27 cellular contexts compared by ENCODE assay signal in genomic region chr2:184206045-184206444, GRCh38.
"Had no signal": no experiment of that assay in that cellular context is flagged by ENCODE, and none has a peak within 500 bp of the region (broad histone marks: within the 10 kb centered on the region; RNA-seq: fewer than 3 reads in every experiment).

No MANE protein-coding gene starts in this region.

- H3K27ac ChIP-seq: stomach, suprapubic skin, testis, thoracic aorta, thyroid gland, tibial artery, tibial nerve, transverse colon, upper lobe of left lung, upper lobe of right lung, uterus, vagina had no signal

- ATAC-seq: stimulated activated effector memory CD8-positive, alpha-beta T cell treated with anti-CD3 and anti-CD28 coated beads, Interleukin-12 subunit alpha, Interleukin-12 subunit beta, amount 100 ng/mL, for 72 hours; stimulated activated memory B cell treated with anti-CD40 and anti-IgM and Interleukin-4, amounts not matched to agents 10 μg/mL and 1 μg/mL and 100 μg/mL, for 72 hours; stimulated activated naive B cell treated with anti-CD40 and anti-IgM and Interleukin-4, amounts not matched to agents 10 μg/mL and 1 μg/mL and 100 μg/mL, for 72 hours; stimulated activated naive CD8-positive, alpha-beta T cell treated with anti-CD3 and anti-CD28 coated beads, Interleukin-15, amount 100 ng/mL, for 72 hours; stimulated activated naive CD8-positive, alpha-beta T cell treated with anti-CD3 and anti-CD28 coated beads, Interleukin-15, Interleukin-2, amounts not matched to agents 100 U/mL and 50 U/mL, for 24 hours; upper lobe of right lung had no signal

- FAIRE-seq: urothelium cell line had no signal

- H3K36me3 ChIP-seq: stomach, suprapubic skin, thoracic aorta, thyroid gland, tibial artery, tibial nerve, transverse colon, upper lobe of left lung, upper lobe of right lung, uterus, vagina had no signal

- H3K4me3 ChIP-seq: stomach, suprapubic skin, testis, thoracic aorta, thyroid gland, tibial artery, tibial nerve, transverse colon, upper lobe of left lung, upper lobe of right lung, uterus, vagina had no signal

- DNase-seq: stimulated activated CD4-positive, alpha-beta T cell treated with anti-CD3 and anti-CD28 coated beads, Interleukin-2, amount 100 ng/mL, for 48 hours; stimulated activated CD4-positive, alpha-beta T cell treated with anti-CD3 and anti-CD28 coated beads, Interleukin-4, amount 100 ng/mL, for 1 hour; stimulated activated CD4-positive, alpha-beta T cell treated with anti-CD3 and anti-CD28 coated beads, Interleukin-4, amount 100 ng/mL, for 24 hours; stimulated activated CD4-positive, alpha-beta T cell treated with anti-CD3 and anti-CD28 coated beads, Interleukin-4, amount 100 ng/mL, for 4 hours; stimulated activated CD8-positive, alpha-beta memory T cell treated with anti-CD3 and anti-CD28 coated beads, Interleukin-4, amount 100 ng/mL, for 48 hours; stimulated activated naive B cell treated with anti-CD40 and anti-IgM and Interleukin-4, amounts not matched to agents 10 μg/mL and 1 μg/mL and 100 μg/mL, for 72 hours; stimulated activated naive CD4-positive, alpha-beta T cell; stimulated activated naive CD4-positive, alpha-beta T cell treated with Interleukin-2 at 50 U/mL for 16 hours; stimulated activated naive CD8-positive, alpha-beta T cell treated with anti-CD3 and anti-CD28 coated beads, Interleukin-15, amount 100 ng/mL, for 72 hours; stimulated activated naive CD8-positive, alpha-beta T cell treated with anti-CD3 and anti-CD28 coated beads, Interleukin-15, Interleukin-2, amounts not matched to agents 100 U/mL and 50 U/mL, for 24 hours; stomach; substantia nigra; testis; thyroid gland; tibial artery; transverse colon; trophoblast cell; upper lobe of right lung; uterus had no signal

- H3K9me3 ChIP-seq: suprapubic skin, testis, thoracic aorta, thyroid gland, tibial artery, tibial nerve, transverse colon, upper lobe of left lung, upper lobe of right lung, uterus, vagina had no signal

- H3K4me1 ChIP-seq: stomach, suprapubic skin, testis, thyroid gland, tibial artery, tibial nerve, transverse colon, upper lobe of left lung, upper lobe of right lung, uterus, vagina had no signal

- H3K27me3 ChIP-seq: stomach, suprapubic skin, testis, thyroid gland, tibial artery, tibial nerve, transverse colon, upper lobe of left lung, upper lobe of right lung, uterus, vagina had no signal
